Comparison of ENCODE assay signal across 19 cellular contexts in the genomic region with DNA sequence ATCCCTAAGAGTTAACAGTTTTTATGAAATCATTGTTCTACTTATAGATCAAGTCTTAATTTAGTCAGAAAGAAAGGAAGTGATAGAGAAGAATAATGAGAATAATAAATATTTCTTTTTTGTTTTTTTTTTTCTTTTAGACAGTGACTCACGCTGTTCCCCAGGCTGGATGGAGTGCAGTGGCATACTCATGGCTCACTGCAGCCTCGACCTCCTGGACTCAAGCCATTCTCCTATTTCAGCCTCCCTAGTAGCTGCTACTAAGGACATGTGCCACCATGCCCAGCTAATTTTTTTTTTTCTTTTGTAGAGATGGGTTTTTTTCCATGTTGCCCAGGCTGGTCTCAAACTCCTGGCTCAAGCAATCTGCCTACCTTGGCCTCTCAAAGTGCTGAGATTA. TPM values are rescaled to one million over a fixed set of nuclear protein-coding genes. Genes with fewer than 3 reads are reported as not detected.
A peak's percentile ranks its signal among the peaks of the same experiment; 100 is the strongest.
DNase-seq lines count a peak whose midpoint lies in the region; ATAC-seq and TF ChIP-seq lines count a peak whose summit lies in the region.
"Had no signal": no experiment of that assay in that cellular context is flagged by ENCODE, and none has a peak within 500 bp of the region (broad histone marks: within the 10 kb centered on the region; RNA-seq: fewer than 3 reads in every experiment).

No MANE protein-coding gene starts in this region.

- peaks cover 0 to 13% of the 10 kb centered on the region in 2 donors for H3K9me3 ChIP-seq in breast epithelium
- H3K9me3 ChIP-seq in CD4-positive, alpha-beta T cell (ENCODE audit: control insufficient read depth, low read length): no peaks in the 10 kb centered on the region
- H3K9me3 ChIP-seq in HAP-1: no peaks in the 10 kb centered on the region
- H3K9me3 ChIP-seq: SJSA1 had no signal

- H3K27me3 ChIP-seq in breast epithelium (no peaks in the 10 kb centered on the region), HAP-1 (ENCODE audit: low read depth) (no peaks in the 10 kb centered on the region)
- H3K27me3 ChIP-seq in CD4-positive, alpha-beta T cell (ENCODE audit: control insufficient read depth, insufficient read depth, low read length): no peaks in the 10 kb centered on the region
- H3K27me3 ChIP-seq: BLaER1, SJSA1 had no signal

- H3K9me3 Mint-ChIP-seq in MCF 10A (ENCODE audit: unreplicated experiment): no peaks in the 10 kb centered on the region
- H3K9me3 Mint-ChIP-seq in CD4-positive, alpha-beta T cell: no peaks in the 10 kb centered on the region

- H3K27ac ChIP-seq in breast epithelium: no peak overlapping the region
- no peak overlapping the region for H3K27ac ChIP-seq in CD4-positive, alpha-beta T cell (ENCODE audit: low read depth, low read length)
- H3K27ac ChIP-seq: 22Rv1, BLaER1, SJSA1 had no signal

- H3K36me3 ChIP-seq in breast epithelium: no peaks in the 10 kb centered on the region
- no peaks in the 10 kb centered on the region for H3K36me3 ChIP-seq in HAP-1 (replicated peaks)
- H3K36me3 ChIP-seq: BLaER1, SJSA1 had no signal

- H3K27ac Mint-ChIP-seq in MCF 10A (ENCODE audit: low read depth, unreplicated experiment): no peak overlapping the region
- no peak overlapping the region for H3K27ac Mint-ChIP-seq in CD4-positive, alpha-beta T cell
- H3K27ac Mint-ChIP-seq: CD8-positive, alpha-beta memory T cell had no signal

- H3K4me3 ChIP-seq in breast epithelium (no peak overlapping the region), astrocyte of the spinal cord (ENCODE audit: low read depth, low read length) (no peak overlapping the region), fibroblast of the aortic adventitia (ENCODE audit: low read depth, low read length) (no peak overlapping the region), HAP-1 (no peak overlapping the region)
- H3K4me3 ChIP-seq: BLaER1, SJSA1 had no signal

- peaks cover 23% of the 10 kb centered on the region for H3K27me3 Mint-ChIP-seq in MCF 10A (ENCODE audit: insufficient read depth, unreplicated experiment)
- no peaks in the 10 kb centered on the region for H3K27me3 Mint-ChIP-seq in CD4-positive, alpha-beta T cell

- no peak for ATAC-seq in CD4-positive, alpha-beta T cell (ENCODE audit: poor library complexity)
- ATAC-seq in GM19035 (IDR thresholded peaks at IDR 0.05; ENCODE audit: unreplicated experiment): no peak
- ATAC-seq: PC-3 had no signal

- H3K4me3 Mint-ChIP-seq in MCF 10A (ENCODE audit: unreplicated experiment): no peak overlapping the region
- no peak overlapping the region for H3K4me3 Mint-ChIP-seq in CD4-positive, alpha-beta T cell
- H3K4me3 Mint-ChIP-seq: CD8-positive, alpha-beta memory T cell had no signal

- CTCF ChIA-PET in MCF 10A (lab: Yijun Ruan, JAX): interaction anchor here (0.6 to 0.7 kb wide), 2 partner anchors 338 to 1296 kb away, joined by 3 read pairs; no protein-coding TSS in a partner anchor
- CTCF ChIA-PET in CD4-positive, alpha-beta T cell (lab: Charles Lee): no interaction called here

- TF ChIP-seq CTCF in MCF 10A (IDR thresholded peaks at IDR 0.05; ENCODE audit: unreplicated experiment) (no peak), breast epithelium (IDR thresholded peaks at IDR 0.05) (no peak), astrocyte of the spinal cord (IDR thresholded peaks at IDR 0.05; ENCODE audit: low read depth, low read length) (no peak), fibroblast of the aortic adventitia (IDR thresholded peaks at IDR 0.05; ENCODE audit: insufficient read depth, low read length) (no peak)
- TF ChIP-seq CTCF in CD4-positive, alpha-beta T cell (IDR thresholded peaks at IDR 0.05): no peak

- in situ Hi-C loops in astrocyte of the spinal cord (cut with HindIII; ENCODE audit: low sequenced_read_pairs) (no loop called here), HAP-1 (cut with MboI; ENCODE audit: low sequenced_read_pairs) (no loop called here)

- POLR2A ChIA-PET in MCF 10A (lab: Yijun Ruan, JAX): no interaction called here
- POLR2A ChIA-PET in CD4-positive, alpha-beta T cell (lab: Charles Lee): no interaction called here

- TF ChIP-seq POLR2A in breast epithelium (IDR thresholded peaks at IDR 0.05): no peak

- peaks cover 6% of the 10 kb centered on the region for H3K4me1 Mint-ChIP-seq in MCF 10A (ENCODE audit: insufficient read depth, unreplicated experiment)
- peaks cover 15% of the 10 kb centered on the region for H3K4me1 Mint-ChIP-seq in CD4-positive, alpha-beta T cell (ENCODE audit: low read depth)

- intact Hi-C loops in MCF 10A (cut with micrococcal nuclease) (no loop called here), breast epithelium (cut with DNase I; ENCODE audit: low total_unique reads) (no loop called here)
- intact Hi-C loops in CD4-positive, alpha-beta T cell (cut with DNase I, micrococcal nuclease): no loop called here

- H3K4me1 ChIP-seq in breast epithelium: no peaks in the 10 kb centered on the region
- no peaks in the 10 kb centered on the region for H3K4me1 ChIP-seq in HAP-1
- H3K4me1 ChIP-seq: SJSA1 had no signal

- DNase-seq in MCF 10A (ENCODE audit: unreplicated experiment) (peak; percentile 10), breast epithelium (ENCODE audit: low spot score in 2 of 2) (no peak), astrocyte of the spinal cord (ENCODE audit: low read depth, low spot score) (peak; percentile 16), fibroblast of the aortic adventitia (ENCODE audit: low read depth) (peak; percentile 4), HAP-1 (ENCODE audit: low spot score in 2 of 2) (no peak)
- DNase-seq in stimulated activated CD4-positive, alpha-beta T cell treated with anti-CD3 and anti-CD28 coated beads, Interleukin-4, amount 100 ng/mL, for 1 hour: no peak
- no peak for DNase-seq in CD4-positive, alpha-beta T cell
- DNase-seq: CD8-positive, alpha-beta memory T cell; DND-41; NCI-H1436; NCI-H2081; NCI-H774; PC-3 had no signal

- no peaks in the 10 kb centered on the region for H3K36me3 Mint-ChIP-seq in MCF 10A (ENCODE audit: insufficient read depth, unreplicated experiment)
- H3K36me3 Mint-ChIP-seq in CD4-positive, alpha-beta T cell (ENCODE audit: low read depth): no peaks in the 10 kb centered on the region

- BruUV-seq in MCF 10A (replicated peaks; lab: Mats Ljungman, UMichigan): no TSS peak

RNA-seq across cellular contexts. Expression of a gene that starts 11.0 kb away (rescaled TPM):
- total RNA-seq in MCF 10A (2022) (not detected in 2 replicates), breast epithelium (not detected), fibroblast of the aortic adventitia (ENCODE audit: low replicate concordance) (not detected in 2 replicates)
- not detected for total RNA-seq in CD4-positive, alpha-beta T cell
- total RNA-seq: CD8-positive, alpha-beta memory T cell; H1; NCI-H460; PC-3; SJSA1 had no signal

RNA-seq across cellular contexts. Expression of a gene that starts 13.9 kb away (rescaled TPM):
- total RNA-seq in MCF 10A (2022): not detected in 2 replicates
- not detected for total RNA-seq in breast epithelium
- total RNA-seq in fibroblast of the aortic adventitia (ENCODE audit: low replicate concordance): not detected in 2 replicates
- not detected for total RNA-seq in CD4-positive, alpha-beta T cell
- total RNA-seq: CD8-positive, alpha-beta memory T cell; H1; NCI-H460; PC-3; SJSA1 had no signal

RNA-seq across cellular contexts. Expression of a gene that starts 31.9 kb away (rescaled TPM):
- not detected in 2 replicates for total RNA-seq in MCF 10A (2022)
- not detected for total RNA-seq in breast epithelium
- not detected in 2 replicates for total RNA-seq in fibroblast of the aortic adventitia (ENCODE audit: low replicate concordance)
- total RNA-seq in CD4-positive, alpha-beta T cell: not detected
- total RNA-seq: CD8-positive, alpha-beta memory T cell; H1; NCI-H460; PC-3; SJSA1 had no signal

RNA-seq across cellular contexts. Expression of a gene that starts 46.5 kb away (rescaled TPM):
- total RNA-seq in MCF 10A (2022) (not detected in 2 replicates), breast epithelium (not detected), fibroblast of the aortic adventitia (ENCODE audit: low replicate concordance) (not detected in 2 replicates)
- not detected for total RNA-seq in CD4-positive, alpha-beta T cell
- total RNA-seq: CD8-positive, alpha-beta memory T cell; H1; NCI-H460; PC-3; SJSA1 had no signal

RNA-seq across cellular contexts. Expression of a gene that starts 51.4 kb away (rescaled TPM):
- total RNA-seq in MCF 10A (2022) (not detected in 2 replicates), breast epithelium (not detected), fibroblast of the aortic adventitia (ENCODE audit: low replicate concordance) (not detected in 2 replicates)
- total RNA-seq in CD4-positive, alpha-beta T cell: not detected
- total RNA-seq: CD8-positive, alpha-beta memory T cell; H1; NCI-H460; PC-3; SJSA1 had no signal

Comparison
In these comparisons a context has a peak if more than half of its experiments do, and no peak if none do; other contexts are left out.
1. DNase-seq: peak in MCF 10A (single experiment), astrocyte of the spinal cord (single experiment) and fibroblast of the aortic adventitia (single experiment); none in breast epithelium (0 of 2), stimulated activated CD4-positive, alpha-beta T cell treated with anti-CD3 and anti-CD28 coated beads, Interleukin-4, amount 100 ng/mL, for 1 hour (single experiment), CD4-positive, alpha-beta T cell (0 of 10) and HAP-1 (0 of 2).